18 cellular contexts compared by ENCODE assay signal in genomic region chr10:109773288-109773687, GRCh38.
"Had no signal": no experiment of that assay in that cellular context is flagged by ENCODE, and none has a peak within 500 bp of the region (broad histone marks: within the 10 kb centered on the region; RNA-seq: fewer than 3 reads in every experiment).

No MANE protein-coding gene starts in this region.

- DNase-seq: cortex of kidney; effector memory CD8-positive, alpha-beta T cell; gastrocnemius medialis; kidney; left lung; naive thymus-derived CD4-positive, alpha-beta T cell; nucleus accumbens; spleen; stimulated activated CD4-positive, alpha-beta T cell treated with anti-CD3 and anti-CD28 coated beads, Interleukin-2, amount 100 ng/mL, for 48 hours; stimulated activated naive B cell treated with anti-CD40 and anti-IgM and Interleukin-4, amounts not matched to agents 10 μg/mL and 1 μg/mL and 100 μg/mL, for 72 hours; upper lobe of left lung had no signal

- H3K4me2 ChIP-seq: neural progenitor cell had no signal

- H3K27me3 ChIP-seq: gastrocnemius medialis, left lung, neural progenitor cell, right atrium auricular region, spleen, tibial nerve, upper lobe of left lung had no signal

- FAIRE-seq: urothelium cell line had no signal

- H3K9me3 ChIP-seq: gastrocnemius medialis, left lung, prostate gland, right atrium auricular region, spleen, thoracic aorta, tibial nerve, upper lobe of left lung had no signal

- ATAC-seq: effector memory CD8-positive, alpha-beta T cell; gastrocnemius medialis; naive thymus-derived CD4-positive, alpha-beta T cell had no signal

- H3K36me3 ChIP-seq: gastrocnemius medialis, left lung, neural progenitor cell, prostate gland, right atrium auricular region, spleen, thoracic aorta, tibial nerve, upper lobe of left lung had no signal

- H3K4me1 ChIP-seq: gastrocnemius medialis, left lung, neural progenitor cell, prostate gland, right atrium auricular region, upper lobe of left lung had no signal

- H3K27ac ChIP-seq: gastrocnemius medialis, left lung, neural progenitor cell, prostate gland, right atrium auricular region, skin epidermis, spleen, thoracic aorta, tibial nerve, upper lobe of left lung had no signal

- H3K9ac ChIP-seq: neural progenitor cell had no signal

- H3K4me3 ChIP-seq: gastrocnemius medialis, left lung, neural progenitor cell, prostate gland, right atrium auricular region, skin epidermis, spleen, thoracic aorta, tibial nerve, upper lobe of left lung had no signal
